In genomic region chr3:129120254-129121004, GRCh38 we compare ENCODE assay signal across 8 cellular contexts. TPM values are rescaled to one million over a fixed set of nuclear protein-coding genes. Genes with fewer than 3 reads are reported as not detected.
A peak's percentile ranks its signal among the peaks of the same experiment; 100 is the strongest.
DNase-seq lines count a peak whose midpoint lies in the region; ATAC-seq and TF ChIP-seq lines count a peak whose summit lies in the region.

No MANE protein-coding gene starts in this region.

- DNase-seq in activated gamma-delta T cell treated with Interleukin-2 at 50 U/mL for 16 hours (peak; percentile 92), activated gamma-delta T cell (lab: John Stamatoyannopoulos, UW) (no peak), NOMO-1 treated with dmso at 0.1 percent for 144 hours (lab: John Stamatoyannopoulos, UW; ENCODE audit: unreplicated experiment) (peak; percentile 99), activated T-cell treated with anti-CD3 and anti-CD28 coated beads for 1 hour (ENCODE audit: low read depth) (peak; percentile 80), epithelial cell of proximal tubule (ENCODE audit: low read depth) (peak; percentile 59), mucosa of gallbladder (ENCODE audit: low spot score) (peak; percentile 88)
- DNase-seq in stimulated activated CD8-positive, alpha-beta memory T cell treated with anti-CD3 and anti-CD28 coated beads, Interleukin-4, amount 100 ng/mL, for 24 hours (ENCODE audit: low read depth): peak; percentile 86

- TF ChIP-seq CTCF in epithelial cell of proximal tubule (conservative IDR thresholded peaks at IDR 0.05; ENCODE audit: low read depth, low read length): peak; percentile 32

- ATAC-seq in HG02943 (IDR thresholded peaks at IDR 0.05; ENCODE audit: low read depth, unreplicated experiment): peak; percentile 64

- H3K4me3 ChIP-seq in epithelial cell of proximal tubule (ENCODE audit: low read depth, low read length): peak overlapping the region; percentile 90

RNA-seq across cellular contexts. Expression of gene RAB43, which starts 1.2 kb away (rescaled TPM):
- total RNA-seq in epithelial cell of proximal tubule (14.5 and 22.4 TPM in 2 replicates), mucosa of gallbladder (36.2 TPM)

RNA-seq across cellular contexts. Expression of gene ISY1, which starts 40.4 kb away (rescaled TPM):
- 7.8 and 33.1 TPM in 2 replicates for total RNA-seq in epithelial cell of proximal tubule
- 23.6 TPM for total RNA-seq in mucosa of gallbladder

RNA-seq across cellular contexts. Expression of gene GP9, which starts 59.9 kb away (rescaled TPM):
- total RNA-seq in epithelial cell of proximal tubule (not detected in 2 replicates), mucosa of gallbladder (not detected)
